Comparison of ENCODE assay signal across 18 cellular contexts in genomic region chr10:44703241-44704155, GRCh38.
DNase-seq lines count a peak whose midpoint lies in the region; FAIRE-seq and TF ChIP-seq lines count a peak whose summit lies in the region.
"Had no signal": no experiment of that assay in that cellular context is flagged by ENCODE, and none has a peak within 500 bp of the region (broad histone marks: within the 10 kb centered on the region; RNA-seq: fewer than 3 reads in every experiment).

No MANE protein-coding gene starts in this region.

- H3K4me2 ChIP-seq in OCI-LY7 (ENCODE audit: low read length) = no peak overlapping the region

- TF ChIP-seq RAD21 in Ishikawa (IDR thresholded peaks at IDR 0.05; ENCODE audit: low read depth) = no peak

- POLR2A ChIA-PET in OCI-LY7 (lab: Charles Lee) = no interaction called here

- TF ChIP-seq EP300 in Ishikawa (IDR thresholded peaks at IDR 0.05; ENCODE audit: borderline replicate concordance) = peak; percentile 26; the same call in 1 of the 2 replicates

- CTCF ChIA-PET in OCI-LY7 (lab: Charles Lee; ENCODE audit: unreplicated experiment) = no interaction called here

- intact Hi-C loops in OCI-LY7 (cut with micrococcal nuclease; ENCODE audit: unreplicated experiment) = no loop called here

- no peaks in the 10 kb centered on the region for H3K9me2 ChIP-seq in OCI-LY7 (ENCODE audit: insufficient read depth, low read length)

- FAIRE-seq in D721Med (lab: Jason Lieb, UNC) = no peak

- no peaks in the 10 kb centered on the region for H3K79me2 ChIP-seq in OCI-LY7 (ENCODE audit: insufficient read depth, low read depth, low read length)

- no peak for TF ChIP-seq CTCF in choroid plexus epithelial cell (conservative IDR thresholded peaks at IDR 0.05; ENCODE audit: low read depth, low read length)
- no peak for TF ChIP-seq CTCF in OCI-LY7 (conservative IDR thresholded peaks at IDR 0.05; ENCODE audit: low read length)
- TF ChIP-seq CTCF in D721Med (IDR thresholded peaks at IDR 0.05; ENCODE audit: insufficient read depth, missing control alignments) = no peak

- H3K4me1 ChIP-seq in mesodermal cell (ENCODE audit: control insufficient read depth, insufficient read depth, low read length, poor library complexity, severe bottlenecking) (peaks cover 18% of the 10 kb centered on the region), OCI-LY7 (ENCODE audit: insufficient read depth, low read length, poor library complexity, severe bottlenecking) (no peaks in the 10 kb centered on the region)
- H3K4me1 ChIP-seq: heart right ventricle had no signal

- no TSS peak for BruUV-seq in OCI-LY7 (replicated peaks; lab: Mats Ljungman, UMichigan)

- H3K9me3 ChIP-seq in mesodermal cell (ENCODE audit: control insufficient read depth, low read length) (peaks cover 4% of the 10 kb centered on the region), OCI-LY7 (ENCODE audit: low read length) (no peaks in the 10 kb centered on the region)

- 83 to 100% methylated on average over 1 to 2 of the region's 6 CpGs for WGBS in mesodermal cell (ENCODE audit: insufficient coverage in 2 of 2), 2 experiments

- H3K4me3 ChIP-seq in choroid plexus epithelial cell (ENCODE audit: low read depth, low read length) (no peak overlapping the region), mesodermal cell (ENCODE audit: extremely low read depth, insufficient read depth, low read length, poor library complexity, severe bottlenecking) (no peak overlapping the region), OCI-LY7 (ENCODE audit: low read depth, low read length, poor library complexity, severe bottlenecking) (no peak overlapping the region)
- H3K4me3 ChIP-seq: heart right ventricle had no signal

- DNase-seq in AG08396 (ENCODE audit: low spot score) = peak; percentile 43
- DNase-seq in choroid plexus epithelial cell (ENCODE audit: low read depth) = peak; percentile 78
- no peak for DNase-seq in NCI-H2107 (lab: John Stamatoyannopoulos, UW)
- no peak for DNase-seq in OCI-LY7 (ENCODE audit: low spot score)
- DNase-seq in NCI-H1694 (lab: John Stamatoyannopoulos, UW) = no peak
- DNase-seq in D721Med (ENCODE audit: insufficient read length, low spot score) = no peak
- DNase-seq: activated CD4-positive, CD25-positive, alpha-beta regulatory T cell; activated CD8-positive, alpha-beta memory T cell treated with anti-CD3 and anti-CD28 coated beads, Interleukin-2, amount 50 U/mL, for 4 hours; activated naive CD4-positive, alpha-beta T cell treated with anti-CD3 and anti-CD28 coated beads, Interleukin-2, amount 50 U/mL, for 16 hours; caudate nucleus; GF-D8; heart right ventricle; NCI-H748 treated with DMSO at 0.1 percent for 48 hours; posterior cingulate gyrus; Right ventricle myocardium superior; substantia nigra had no signal

- H3K36me3 ChIP-seq in mesodermal cell (ENCODE audit: control insufficient read depth, insufficient read depth, low read length) (no peaks in the 10 kb centered on the region), OCI-LY7 (ENCODE audit: insufficient read depth, low read length) (no peaks in the 10 kb centered on the region)
- H3K36me3 ChIP-seq: heart right ventricle had no signal

- no peak overlapping the region for H2AFZ ChIP-seq in OCI-LY7 (ENCODE audit: low read length)

- H3K27ac ChIP-seq in mesodermal cell (ENCODE audit: low read depth, low read length, severe bottlenecking) (peak overlapping the region; percentile 7), OCI-LY7 (ENCODE audit: low read depth, low read length, poor library complexity, severe bottlenecking) (no peak overlapping the region)
- H3K27ac ChIP-seq: heart right ventricle had no signal

- no peaks in the 10 kb centered on the region for H4K20me1 ChIP-seq in OCI-LY7 (ENCODE audit: insufficient read depth, low read length)

TF ChIP-seq in Ishikawa, 13 proteins besides CTCF, POLR2A, EP300 and RAD21:
- TF ChIP-seq TAF1 (IDR thresholded peaks at IDR 0.05; ENCODE audit: low read depth) = no peak
- TF ChIP-seq FOXM1 (IDR thresholded peaks at IDR 0.05; ENCODE audit: borderline replicate concordance, low read depth) = no peak
- TF ChIP-seq MAX (IDR thresholded peaks at IDR 0.05) = no peak
- TF ChIP-seq YY1 (IDR thresholded peaks at IDR 0.05; ENCODE audit: low read depth) = no peak
- TF ChIP-seq USF1 (IDR thresholded peaks at IDR 0.05) = no peak
- TF ChIP-seq CREB1 (IDR thresholded peaks at IDR 0.05; ENCODE audit: low read depth) = no peak
- TF ChIP-seq TCF12 (IDR thresholded peaks at IDR 0.05; ENCODE audit: low read depth) = no peak
- TF ChIP-seq TEAD4 (IDR thresholded peaks at IDR 0.05) = peak; percentile 85

Comparison
In these comparisons a context has a peak if more than half of its experiments do, and no peak if none do; other contexts are left out.
1. DNase-seq: peak in AG08396 (single experiment) and choroid plexus epithelial cell (single experiment); none in NCI-H2107 (single experiment), OCI-LY7 (single experiment), NCI-H1694 (single experiment) and D721Med (single experiment).